ENCODE assay signal across 8 cellular contexts in genomic region chr16:2149630-2150417, GRCh38. TPM values are rescaled to one million over a fixed set of nuclear protein-coding genes. Genes with fewer than 3 reads are reported as not detected.
DNase-seq lines count a peak whose midpoint lies in the region; ATAC-seq lines count a peak whose summit lies in the region.

No MANE protein-coding gene starts in this region.

- CTCF ChIA-PET in CD4-positive, alpha-beta memory T cell (lab: Charles Lee; ENCODE audit: partially characterized antibody): interaction anchor here (0.6 to 4.0 kb wide), 4 partner anchors 9 to 134 kb away, joined by 3 to 38 read pairs (median 4); no protein-coding TSS in a partner anchor

- DNase-seq in CD4-positive, alpha-beta memory T cell: peak in 1 of 5 donors; percentile 40
- DNase-seq in HT1080 (ENCODE audit: low read depth): peak; percentile 60
- DNase-seq in activated T-cell treated with anti-CD3 and anti-CD28 coated beads, Interleukin-2, amount 50 U/mL, for 72 hours: no peak
- no peak for DNase-seq in NCI-H510A treated with DMSO at 0.1 percent for 48 hours (lab: John Stamatoyannopoulos, UW)
- DNase-seq in activated naive CD4-positive, alpha-beta T cell treated with Interleukin-2 at 50 U/mL for 16 hours: no peak

- ATAC-seq in activated T-cell treated with anti-CD3 and anti-CD28 coated beads, Interleukin-2, amount 50 U/mL, for 72 hours (replicated peaks in 1 of 2): no peak
- ATAC-seq in HG02759 (IDR thresholded peaks at IDR 0.05; ENCODE audit: unreplicated experiment): no peak
- ATAC-seq in GM21447 (IDR thresholded peaks at IDR 0.05; ENCODE audit: unreplicated experiment): no peak

- H3K4me3 ChIP-seq in CD4-positive, alpha-beta memory T cell (ENCODE audit: low read length in 2 of 2): no peak overlapping the region
- no peak overlapping the region for H3K4me3 ChIP-seq in mucosa of rectum (ENCODE audit: low read length in 2 of 2)

- H3K36me3 ChIP-seq in CD4-positive, alpha-beta memory T cell (ENCODE audit: insufficient read depth, low read length): peaks cover 4% of the 10 kb centered on the region
- peaks cover 3 to 11% of the 10 kb centered on the region in 2 donors for H3K36me3 ChIP-seq in mucosa of rectum (ENCODE audit: control insufficient read depth in 2 of 2, insufficient read depth in 2 of 2, low read length in 2 of 2)

- no peaks in the 10 kb centered on the region for H3K9me3 Mint-ChIP-seq in CD4-positive, alpha-beta memory T cell
- H3K9me3 Mint-ChIP-seq in activated T-cell treated with anti-CD3 and anti-CD28 coated beads, Interleukin-2, amount 50 U/mL, for 72 hours: no peaks in the 10 kb centered on the region

- H3K4me1 ChIP-seq in CD4-positive, alpha-beta memory T cell (ENCODE audit: insufficient read depth, low read length): peaks cover 65% of the 10 kb centered on the region
- peaks cover 65% of the 10 kb centered on the region in 2 donors for H3K4me1 ChIP-seq in mucosa of rectum (ENCODE audit: control insufficient read depth in 2 of 2, insufficient read depth in 2 of 2, low read length in 2 of 2)

- H3K36me3 Mint-ChIP-seq in CD4-positive, alpha-beta memory T cell: peaks cover 0 to 6% of the 10 kb centered on the region in 2 donors
- H3K36me3 Mint-ChIP-seq in activated T-cell treated with anti-CD3 and anti-CD28 coated beads, Interleukin-2, amount 50 U/mL, for 72 hours (ENCODE audit: insufficient read depth in 2 of 2): peaks cover 3 to 5% of the 10 kb centered on the region in 2 donors

- POLR2A ChIA-PET in CD4-positive, alpha-beta memory T cell (lab: Charles Lee; ENCODE audit: partially characterized antibody): no interaction called here

- H3K27ac Mint-ChIP-seq in CD4-positive, alpha-beta memory T cell: peak overlapping the region in 1 of 7 donors; percentile 41
- H3K27ac Mint-ChIP-seq in activated T-cell treated with anti-CD3 and anti-CD28 coated beads, Interleukin-2, amount 50 U/mL, for 72 hours: no peak overlapping the region

- no peaks in the 10 kb centered on the region for H3K9me3 ChIP-seq in CD4-positive, alpha-beta memory T cell (ENCODE audit: control insufficient read depth in 1 of 2, low read length in 2 of 2)
- H3K9me3 ChIP-seq in mucosa of rectum (ENCODE audit: control insufficient read depth in 2 of 2, low read length in 2 of 2): no peaks in the 10 kb centered on the region

- intact Hi-C loops in CD4-positive, alpha-beta memory T cell (cut with micrococcal nuclease): loop anchor here (10.0 kb wide), 1 partner anchor 285 kb away; no protein-coding TSS in a partner anchor

- H3K4me1 Mint-ChIP-seq in CD4-positive, alpha-beta memory T cell: peaks cover 14 to 50% (median 29%) of the 10 kb centered on the region in 4 donors
- peaks cover 56% of the 10 kb centered on the region for H3K4me1 Mint-ChIP-seq in activated T-cell treated with anti-CD3 and anti-CD28 coated beads, Interleukin-2, amount 50 U/mL, for 72 hours (ENCODE audit: low read depth)

- H3K9ac ChIP-seq in mucosa of rectum (ENCODE audit: low read depth in 1 of 2, low read length in 2 of 2): peak overlapping the region in 1 of 2 donors; percentile 45

- H3K27me3 Mint-ChIP-seq in CD4-positive, alpha-beta memory T cell: no peaks in the 10 kb centered on the region
- H3K27me3 Mint-ChIP-seq in activated T-cell treated with anti-CD3 and anti-CD28 coated beads, Interleukin-2, amount 50 U/mL, for 72 hours (ENCODE audit: low read depth): no peaks in the 10 kb centered on the region

- no peak overlapping the region for H3K27ac ChIP-seq in CD4-positive, alpha-beta memory T cell (ENCODE audit: low read depth, low read length)
- H3K27ac ChIP-seq in mucosa of rectum (ENCODE audit: low read depth in 2 of 2, low read length in 2 of 2): peak overlapping the region; percentile 20 to 32

- no peaks in the 10 kb centered on the region for H3K27me3 ChIP-seq in CD4-positive, alpha-beta memory T cell (ENCODE audit: insufficient read depth, low read length)
- H3K27me3 ChIP-seq in mucosa of rectum (ENCODE audit: control insufficient read depth in 2 of 2, insufficient read depth in 2 of 2, low read length in 2 of 2): no peaks in the 10 kb centered on the region

- peak overlapping the region in 7 of 8 donors; percentile 5 to 62 (median 49) for H3K4me3 Mint-ChIP-seq in CD4-positive, alpha-beta memory T cell
- H3K4me3 Mint-ChIP-seq in activated T-cell treated with anti-CD3 and anti-CD28 coated beads, Interleukin-2, amount 50 U/mL, for 72 hours: peak overlapping the region; percentile 65

RNA-seq across cellular contexts. Expression of gene RAB26, which starts 1.4 kb away (rescaled TPM):
- total RNA-seq in CD4-positive, alpha-beta memory T cell: under 1 TPM in 1 of 2 experiments, not detected in 1; 0.44 TPM
- under 1 TPM; 0.52 to 0.77 TPM for polyA plus RNA-seq in CD4-positive, alpha-beta memory T cell
- total RNA-seq in HT1080 (2014; rRNA removed; shearing (Covaris generic)): 9.5 and 13.4 TPM in 2 replicates
- polyA plus RNA-seq in HT1080 (2015; cell fraction: cytosol; rRNA removed): 5.8 TPM in 2 replicates
- 38.8 and 42.6 TPM in 2 replicates for polyA plus RNA-seq in HT1080 (2015; cell fraction: nucleus; rRNA removed)
- total RNA-seq in activated T-cell treated with anti-CD3 and anti-CD28 coated beads, Interleukin-2, amount 50 U/mL, for 72 hours: 1 to 10 TPM in 1 of 2 donors, under 1 TPM in 1; 0.82 to 2.0 TPM

RNA-seq across cellular contexts. Expression of gene TRAF7, which starts 5.8 kb away (rescaled TPM):
- 10 to 100 TPM; 40.9 to 41.9 TPM for total RNA-seq in CD4-positive, alpha-beta memory T cell
- 1 to 10 TPM; 1.9 to 8.9 TPM for polyA plus RNA-seq in CD4-positive, alpha-beta memory T cell
- total RNA-seq in HT1080 (2014; rRNA removed; shearing (Covaris generic)): 122 and 138 TPM in 2 replicates
- polyA plus RNA-seq in HT1080 (2015; cell fraction: cytosol; rRNA removed): 111 TPM in 2 replicates
- polyA plus RNA-seq in HT1080 (2015; cell fraction: nucleus; rRNA removed): 89.0 and 90.1 TPM in 2 replicates
- 10 to 100 TPM; 66.4 to 72.9 TPM for total RNA-seq in activated T-cell treated with anti-CD3 and anti-CD28 coated beads, Interleukin-2, amount 50 U/mL, for 72 hours

RNA-seq across cellular contexts. Expression of gene PKD1, which starts 14.1 kb away (rescaled TPM):
- total RNA-seq in CD4-positive, alpha-beta memory T cell: 100 to 1,000 TPM; 125 to 126 TPM
- polyA plus RNA-seq in CD4-positive, alpha-beta memory T cell: 10 to 100 TPM in 1 of 2 donors, 1 to 10 TPM in 1; 2.3 to 11.7 TPM
- 55.1 and 58.6 TPM in 2 replicates for total RNA-seq in HT1080 (2014; rRNA removed; shearing (Covaris generic))
- polyA plus RNA-seq in HT1080 (2015; cell fraction: cytosol; rRNA removed): 51.5 and 53.1 TPM in 2 replicates
- polyA plus RNA-seq in HT1080 (2015; cell fraction: nucleus; rRNA removed): 306 and 309 TPM in 2 replicates
- total RNA-seq in activated T-cell treated with anti-CD3 and anti-CD28 coated beads, Interleukin-2, amount 50 U/mL, for 72 hours: 10 to 100 TPM; 90.2 to 95.7 TPM

RNA-seq across cellular contexts. Expression of gene CASKIN1, which starts 46.6 kb away (rescaled TPM):
- not detected for total RNA-seq in CD4-positive, alpha-beta memory T cell
- polyA plus RNA-seq in CD4-positive, alpha-beta memory T cell: not detected
- 0.10 and 1.2 TPM in 2 replicates for total RNA-seq in HT1080 (2014; rRNA removed; shearing (Covaris generic))
- polyA plus RNA-seq in HT1080 (2015; cell fraction: cytosol; rRNA removed): 0.09 and 0.12 TPM in 2 replicates
- polyA plus RNA-seq in HT1080 (2015; cell fraction: nucleus; rRNA removed): 0.48 and 2.0 TPM in 2 replicates
- 1 to 10 TPM in 1 of 2 donors, under 1 TPM in 1; 0.89 to 2.1 TPM for total RNA-seq in activated T-cell treated with anti-CD3 and anti-CD28 coated beads, Interleukin-2, amount 50 U/mL, for 72 hours

RNA-seq across cellular contexts. Expression of gene MLST8, which starts 55.4 kb away (rescaled TPM):
- 10 to 100 TPM; 28.1 to 31.1 TPM for total RNA-seq in CD4-positive, alpha-beta memory T cell
- 10 to 100 TPM; 27.4 to 34.7 TPM for polyA plus RNA-seq in CD4-positive, alpha-beta memory T cell
- total RNA-seq in HT1080 (2014; rRNA removed; shearing (Covaris generic)): 50.0 and 69.1 TPM in 2 replicates
- 89.7 and 112 TPM in 2 replicates for polyA plus RNA-seq in HT1080 (2015; cell fraction: cytosol; rRNA removed)
- polyA plus RNA-seq in HT1080 (2015; cell fraction: nucleus; rRNA removed): 83.0 and 83.6 TPM in 2 replicates
- total RNA-seq in activated T-cell treated with anti-CD3 and anti-CD28 coated beads, Interleukin-2, amount 50 U/mL, for 72 hours: 10 to 100 TPM; 54.9 to 65.6 TPM
